ENCODE assay signal across 10 cellular contexts in the genomic region with DNA sequence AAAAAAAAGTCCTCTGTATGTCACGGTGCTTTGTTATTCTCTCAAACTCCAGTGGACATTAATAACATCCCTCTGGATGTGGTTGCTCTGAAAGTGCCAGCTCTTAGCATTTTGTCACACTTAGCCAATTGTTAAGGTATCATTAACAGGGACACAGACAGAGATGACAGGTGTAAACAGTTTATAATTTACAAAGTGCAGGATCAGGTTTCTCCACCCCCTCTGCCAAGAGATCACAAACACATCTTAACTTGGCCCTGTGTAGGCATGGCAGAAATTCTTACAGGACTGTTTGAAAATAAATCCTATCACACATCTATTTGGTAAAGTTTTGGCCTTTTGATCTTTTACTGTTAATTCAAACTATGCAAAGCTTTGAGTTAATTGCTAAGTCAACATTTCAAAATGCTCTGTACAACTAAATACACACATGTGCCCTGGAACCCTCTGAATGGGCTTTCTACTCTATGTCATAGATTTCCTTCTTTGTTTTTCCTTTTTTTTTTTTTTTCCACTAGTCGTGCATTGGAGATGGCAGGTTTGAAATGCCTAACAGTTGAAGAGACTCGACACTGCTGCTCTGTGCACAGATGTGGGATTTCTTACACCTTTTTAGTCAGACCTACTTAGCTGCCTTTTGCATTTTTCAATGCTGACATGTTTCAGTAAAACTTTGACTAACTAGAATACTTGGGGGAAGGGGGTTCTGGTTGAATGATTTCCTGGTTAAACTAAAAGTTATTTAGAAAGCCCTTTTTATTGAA. TPM values are rescaled to one million over a fixed set of nuclear protein-coding genes. Genes with fewer than 3 reads are reported as not detected.
DNase-seq lines count a peak whose midpoint lies in the region; ATAC-seq and TF ChIP-seq lines count a peak whose summit lies in the region.
"Had no signal": no experiment of that assay in that cellular context is flagged by ENCODE, and none has a peak within 500 bp of the region (broad histone marks: within the 10 kb centered on the region; RNA-seq: fewer than 3 reads in every experiment).

No MANE protein-coding gene starts in this region.

- H3F3A ChIP-seq in neural progenitor cell (ENCODE audit: low read depth): peaks cover 62% of the 10 kb centered on the region

- no peak overlapping the region for H3K4me3 Mint-ChIP-seq in neural progenitor cell

- H3K27me3 Mint-ChIP-seq in neural progenitor cell (ENCODE audit: insufficient read depth, low read depth): peaks cover 2% of the 10 kb centered on the region

- peaks cover 68% of the 10 kb centered on the region for H3K4me1 Mint-ChIP-seq in neural progenitor cell

- H3K27me3 ChIP-seq in OCI-LY3 (ENCODE audit: low read depth, low read length): no peaks in the 10 kb centered on the region
- no peaks in the 10 kb centered on the region for H3K27me3 ChIP-seq in neural progenitor cell
- H3K27me3 ChIP-seq in ascending aorta: no peaks in the 10 kb centered on the region
- H3K27me3 ChIP-seq in testis: no peaks in the 10 kb centered on the region

- DNase-seq in neural progenitor cell (ENCODE audit: low spot score): no peak
- no peak for DNase-seq in ascending aorta (ENCODE audit: low spot score in 2 of 2)
- DNase-seq in testis: no peak
- no peak for DNase-seq in activated effector memory CD4-positive, alpha-beta T cell treated with Interleukin-2 at 50 U/mL for 16 hours
- no peak for DNase-seq in hypothalamus (lab: John Stamatoyannopoulos, UW)
- DNase-seq: H7 had no signal

- H3K9me3 ChIP-seq in OCI-LY3 (ENCODE audit: insufficient read depth, low read length) (no peaks in the 10 kb centered on the region), neural progenitor cell (ENCODE audit: low read depth) (no peaks in the 10 kb centered on the region), ascending aorta (no peaks in the 10 kb centered on the region), testis (no peaks in the 10 kb centered on the region)

- intact Hi-C loops in ascending aorta (cut with DNase I) (no loop called here), testis (cut with DNase I; ENCODE audit: low total_unique reads) (no loop called here)

- 41 to 70% methylated on average over 3 of the region's 3 CpGs for WGBS in testis, 2 donors

- peak overlapping the region; percentile 30 for H3K27ac Mint-ChIP-seq in neural progenitor cell

- no peaks in the 10 kb centered on the region for H3K9me3 Mint-ChIP-seq in neural progenitor cell

- H2AFZ ChIP-seq in OCI-LY3 (ENCODE audit: low read depth, low read length): no peak overlapping the region
- H2AFZ ChIP-seq in neural progenitor cell (replicated peaks): no peak overlapping the region

- no peak overlapping the region for H3K9ac ChIP-seq in OCI-LY3 (ENCODE audit: low read length)
- no peak overlapping the region for H3K9ac ChIP-seq in neural progenitor cell

- H3K4me2 ChIP-seq in OCI-LY3 (ENCODE audit: low read length) (peak overlapping the region; percentile 38), neural progenitor cell (peak overlapping the region; percentile 4)

- H3K36me3 ChIP-seq in OCI-LY3 (replicated peaks; ENCODE audit: low read depth, low read length) (no peaks in the 10 kb centered on the region), neural progenitor cell (no peaks in the 10 kb centered on the region), ascending aorta (no peaks in the 10 kb centered on the region), testis (ENCODE audit: low read depth, missing control alignments) (no peaks in the 10 kb centered on the region)

- ATAC-seq in GM19351 (IDR thresholded peaks at IDR 0.05; ENCODE audit: unreplicated experiment) (peak; percentile 59), HG03520 (IDR thresholded peaks at IDR 0.05; ENCODE audit: unreplicated experiment) (peak; percentile 45)

- H3K27ac ChIP-seq in OCI-LY3 (ENCODE audit: low read length) (no peak overlapping the region), neural progenitor cell (peak overlapping the region; percentile 47), ascending aorta (no peak overlapping the region), testis (no peak overlapping the region)
- H3K27ac ChIP-seq: epithelial cell of prostate had no signal

- H3K79me2 ChIP-seq in OCI-LY3 (ENCODE audit: low read length) (no peaks in the 10 kb centered on the region), neural progenitor cell (ENCODE audit: low read depth) (peaks cover 100% of the 10 kb centered on the region)

- no peaks in the 10 kb centered on the region for H4K20me1 ChIP-seq in OCI-LY3 (ENCODE audit: insufficient read depth, low read length)
- peaks cover 100% of the 10 kb centered on the region for H4K20me1 ChIP-seq in neural progenitor cell (ENCODE audit: low read depth)

- no peak for TF ChIP-seq POLR2A in testis (IDR thresholded peaks at IDR 0.05)

- H3K4me3 ChIP-seq in OCI-LY3 (ENCODE audit: low read length) (no peak overlapping the region), neural progenitor cell (no peak overlapping the region), ascending aorta (no peak overlapping the region), testis (no peak overlapping the region)

- TF ChIP-seq CTCF in OCI-LY3 (IDR thresholded peaks at IDR 0.05; ENCODE audit: low read depth, low read length): no peak
- no peak for TF ChIP-seq CTCF in neural progenitor cell (IDR thresholded peaks at IDR 0.05)
- TF ChIP-seq CTCF in ascending aorta (IDR thresholded peaks at IDR 0.05): no peak
- TF ChIP-seq CTCF in testis (IDR thresholded peaks at IDR 0.05): no peak

- H3K36me3 Mint-ChIP-seq in neural progenitor cell: peaks cover 1% of the 10 kb centered on the region

- H3K4me1 ChIP-seq in OCI-LY3 (ENCODE audit: low read length): peaks cover 28% of the 10 kb centered on the region
- peaks cover 92% of the 10 kb centered on the region for H3K4me1 ChIP-seq in neural progenitor cell
- no peaks in the 10 kb centered on the region for H3K4me1 ChIP-seq in ascending aorta
- H3K4me1 ChIP-seq in testis: peaks cover 6% of the 10 kb centered on the region

RNA-seq across cellular contexts. Expression of a gene that starts 41.7 kb away (rescaled TPM):
- total RNA-seq in neural progenitor cell (ENCODE audit: low replicate concordance) (75.3 and 86.4 TPM in 2 replicates), ascending aorta (17.8 TPM), testis (10 to 100 TPM; 52.0 to 67.6 TPM)
- polyA plus RNA-seq in testis (ENCODE audit: insufficient read depth, low read depth, low replicate concordance): 17.4 TPM
